ENCODE assay signal across 8 cellular contexts in genomic region chr18:21740724-21741510, GRCh38. TPM values are rescaled to one million over a fixed set of nuclear protein-coding genes. Genes with fewer than 3 reads are reported as not detected.
DNase-seq lines count a peak whose midpoint lies in the region; ATAC-seq and TF ChIP-seq lines count a peak whose summit lies in the region.

TSS of gene MIB1 (plus strand) at chr18:21740792. CDS start at chr18:21741584, 792 bp downstream.

- H3K4me3 Mint-ChIP-seq in Caco-2 (ENCODE audit: unreplicated experiment): peak within 1 kb of the TSS; percentile 89
- peak within 1 kb of the TSS; percentile 89 for H3K4me3 Mint-ChIP-seq in natural killer cell treated with Interleukin-12 subunit alpha and Interleukin-12 subunit beta and Interleukin-15 and Interleukin-18, amount 100 ng/mL, for 72 hours

- H3K27me3 ChIP-seq in Caco-2 (replicated peaks; ENCODE audit: control insufficient read depth, insufficient read depth, low read length) (no peaks in the 10 kb centered on the region), upper lobe of left lung (no peaks in the 10 kb centered on the region)

- no TSS peak for BruUV-seq in Caco-2 (replicated peaks; lab: Mats Ljungman, UMichigan)

- peak in 1 of 2 experiments; percentile 56 for DNase-seq in Caco-2
- peak; percentile 23 to 48 for DNase-seq in NOMO-1 (lab: John Stamatoyannopoulos, UW; ENCODE audit: unreplicated experiment in 2 of 2)
- DNase-seq in activated T-helper 1 cell treated with Interleukin-2 at 50 U/mL for 16 hours (ENCODE audit: low read depth): peak; percentile 35
- no peak for DNase-seq in fibroblast of pulmonary artery (ENCODE audit: low read depth)
- DNase-seq in natural killer cell treated with Interleukin-12 subunit alpha and Interleukin-12 subunit beta and Interleukin-15 and Interleukin-18, amount 100 ng/mL, for 72 hours (ENCODE audit: low spot score): peak; percentile 88
- DNase-seq in upper lobe of left lung: peak; percentile 69 to 96

- no peaks in the 10 kb centered on the region; the same call in 1 of the 2 replicates for H3K9me3 ChIP-seq in Caco-2
- no peaks in the 10 kb centered on the region for H3K9me3 ChIP-seq in upper lobe of left lung

- peaks cover 8% of the 10 kb centered on the region for H3K36me3 Mint-ChIP-seq in Caco-2 (ENCODE audit: insufficient read depth, unreplicated experiment)
- H3K36me3 Mint-ChIP-seq in natural killer cell treated with Interleukin-12 subunit alpha and Interleukin-12 subunit beta and Interleukin-15 and Interleukin-18, amount 100 ng/mL, for 72 hours: peaks cover 8% of the 10 kb centered on the region

- peak within 1 kb of the TSS; percentile 95 for H3K27ac Mint-ChIP-seq in Caco-2 (ENCODE audit: unreplicated experiment)
- peak within 1 kb of the TSS; percentile 81 to 93 for H3K27ac Mint-ChIP-seq in natural killer cell treated with Interleukin-12 subunit alpha and Interleukin-12 subunit beta and Interleukin-15 and Interleukin-18, amount 100 ng/mL, for 72 hours

- POLR2A ChIA-PET in Caco-2 (lab: Charles Lee): interaction anchor here (0.6 to 1.5 kb wide), 7 partner anchors 11 to 385 kb away, joined by 3 to 29 read pairs (median 9); partner anchors contain the start of genes ABHD3 and ESCO1

- peaks cover 14% of the 10 kb centered on the region for H3K4me1 Mint-ChIP-seq in Caco-2 (ENCODE audit: low read depth, unreplicated experiment)
- H3K4me1 Mint-ChIP-seq in natural killer cell treated with Interleukin-12 subunit alpha and Interleukin-12 subunit beta and Interleukin-15 and Interleukin-18, amount 100 ng/mL, for 72 hours (ENCODE audit: low read depth in 2 of 2): peaks cover 24 to 42% of the 10 kb centered on the region in 2 donors

- H3K27me3 Mint-ChIP-seq in Caco-2 (ENCODE audit: insufficient read depth, unreplicated experiment): no peaks in the 10 kb centered on the region
- peaks cover 9 to 14% of the 10 kb centered on the region in 2 donors for H3K27me3 Mint-ChIP-seq in natural killer cell treated with Interleukin-12 subunit alpha and Interleukin-12 subunit beta and Interleukin-15 and Interleukin-18, amount 100 ng/mL, for 72 hours

- intact Hi-C loops in Caco-2 (cut with micrococcal nuclease; ENCODE audit: unreplicated experiment): loop anchor here (1.0 to 10.0 kb wide), 4 partner anchors 37 to 140 kb away; partner anchors contain the start of genes ABHD3 and ESCO1

- H3K4me3 ChIP-seq in Caco-2 (ENCODE audit: low read depth, low read length) (peak within 1 kb of the TSS; percentile 99), fibroblast of pulmonary artery (replicated peaks; ENCODE audit: low read depth, low read length) (peak within 1 kb of the TSS; percentile 88), upper lobe of left lung (peak within 1 kb of the TSS; percentile 79 to 99 (median 86))

- H3K4me1 ChIP-seq in Caco-2 (peaks cover 6% of the 10 kb centered on the region; the same call in 1 of the 2 replicates), upper lobe of left lung (peaks cover 8 to 32% (median 20%) of the 10 kb centered on the region in 4 donors)

- H3K9me3 Mint-ChIP-seq in Caco-2 (ENCODE audit: unreplicated experiment): peaks cover 15% of the 10 kb centered on the region
- peaks cover 2% of the 10 kb centered on the region for H3K9me3 Mint-ChIP-seq in natural killer cell treated with Interleukin-12 subunit alpha and Interleukin-12 subunit beta and Interleukin-15 and Interleukin-18, amount 100 ng/mL, for 72 hours

- peak in 3 of 4 donors; percentile 77 to 80 (median 80) for TF ChIP-seq POLR2A in upper lobe of left lung (IDR thresholded peaks at IDR 0.05)

- TF ChIP-seq CTCF in Caco-2 (IDR thresholded peaks at IDR 0.05; ENCODE audit: insufficient read depth in 1 of 2, low read depth in 1 of 2, low read length in 1 of 2, severe bottlenecking in 1 of 2, unreplicated experiment in 1 of 2): no peak
- no peak for TF ChIP-seq CTCF in fibroblast of pulmonary artery (IDR thresholded peaks at IDR 0.05; ENCODE audit: low read length, missing control alignments)
- TF ChIP-seq CTCF in upper lobe of left lung (IDR thresholded peaks at IDR 0.05): peak in 1 of 6 experiments; percentile 18

- TF ChIP-seq EP300 in upper lobe of left lung (IDR thresholded peaks at IDR 0.05): no peak

- peak within 1 kb of the TSS; percentile 95 to 99 (median 98) for H3K27ac ChIP-seq in upper lobe of left lung

- ATAC-seq in GM19397 (IDR thresholded peaks at IDR 0.05; ENCODE audit: unreplicated experiment) (peak; percentile 66), HG03469 (IDR thresholded peaks at IDR 0.05; ENCODE audit: unreplicated experiment) (peak; percentile 24), upper lobe of left lung (ENCODE audit: low FRiP score in 2 of 2) (peak; percentile 93 to 94)
- ATAC-seq in natural killer cell treated with Interleukin-12 subunit alpha and Interleukin-12 subunit beta and Interleukin-15 and Interleukin-18, amount 100 ng/mL, for 72 hours: peak; percentile 88 to 91

- 0 to 1% methylated on average over 14 to 33 of the region's 95 CpGs for WGBS in upper lobe of left lung, 2 donors

- CTCF ChIA-PET in Caco-2 (lab: Charles Lee): interaction anchor here (0.6 to 2.8 kb wide), 6 partner anchors 14 to 140 kb away, joined by 3 to 12 read pairs (median 4); partner anchors contain the start of genes ABHD3 and ESCO1

- no peaks in the 10 kb centered on the region for H3K36me3 ChIP-seq in Caco-2 (ENCODE audit: control insufficient read depth, insufficient read depth, low read length)
- no peaks in the 10 kb centered on the region for H3K36me3 ChIP-seq in upper lobe of left lung

RNA-seq across cellular contexts. Expression of gene MIB1, which starts in this region (rescaled TPM):
- total RNA-seq in Caco-2 (2022) (43.2 and 48.1 TPM in 2 replicates), upper lobe of left lung (10 to 100 TPM; 12.9 to 35.2 (median 23.4) TPM)
- total RNA-seq in natural killer cell treated with Interleukin-12 subunit alpha and Interleukin-12 subunit beta and Interleukin-15 and Interleukin-18, amount 100 ng/mL, for 72 hours: 10 to 100 TPM; 20.1 to 30.3 TPM

Comparison
In these comparisons a context has a peak if more than half of its experiments do, and no peak if none do; other contexts are left out.
1. ATAC-seq: peak in every context shown above with its lines; median percentile 94 in upper lobe of left lung; 90 in natural killer cell treated with Interleukin-12 subunit alpha and Interleukin-12 subunit beta and Interleukin-15 and Interleukin-18, amount 100 ng/mL, for 72 hours; 66 in GM19397; 24 in HG03469.